ENCODE assay signal across 15 cellular contexts in the genomic region with DNA sequence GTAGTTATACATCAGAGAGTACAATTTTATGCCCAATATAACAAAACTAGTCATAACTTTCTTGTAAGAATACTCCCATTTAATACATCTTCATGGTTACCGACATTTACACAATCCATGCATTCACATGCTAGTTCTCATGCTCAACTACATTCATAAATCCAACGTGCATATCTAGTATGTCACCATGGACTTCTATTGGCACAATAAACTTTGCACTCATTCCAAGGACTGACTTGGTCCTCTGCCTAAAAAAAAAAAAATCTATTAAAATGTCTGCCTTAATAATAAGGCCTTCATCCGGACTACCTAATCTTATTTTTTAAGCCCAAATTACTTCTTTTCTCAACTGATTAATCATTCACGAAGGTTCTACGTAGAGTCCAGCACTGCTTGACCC.
"Had no signal": no experiment of that assay in that cellular context is flagged by ENCODE, and none has a peak within 500 bp of the region (broad histone marks: within the 10 kb centered on the region; RNA-seq: fewer than 3 reads in every experiment).

No MANE protein-coding gene starts in this region.

- ATAC-seq: left colon; stimulated activated naive CD8-positive, alpha-beta T cell treated with anti-CD3 and anti-CD28 coated beads, Interleukin-15, Interleukin-2, amounts not matched to agents 100 U/mL and 50 U/mL, for 24 hours had no signal

- H3K27me3 Mint-ChIP-seq: naive B cell had no signal

- H3K4me3 Mint-ChIP-seq: naive B cell had no signal

- H3K9me3 ChIP-seq: right atrium auricular region, upper lobe of left lung had no signal

- H3K9me3 Mint-ChIP-seq: naive B cell had no signal

- DNase-seq: activated CD4-positive, alpha-beta T cell treated with anti-CD3 and anti-CD28 coated beads, Interleukin-2, amount 50 U/mL, for 1 hour; activated CD4-positive, CD25-positive, alpha-beta regulatory T cell; activated T-cell treated with anti-CD3 and anti-CD28 coated beads for 4 hours; anterior cingulate cortex; dorsolateral prefrontal cortex; erythroblast; left colon; naive B cell; nucleus accumbens; SIG-M5; small intestine; stimulated activated CD4-positive, alpha-beta T cell treated with anti-CD3 and anti-CD28 coated beads, Interleukin-4, amount 100 ng/mL, for 24 hours; stimulated activated naive CD8-positive, alpha-beta T cell treated with anti-CD3 and anti-CD28 coated beads, Interleukin-15, Interleukin-2, amounts not matched to agents 100 U/mL and 50 U/mL, for 24 hours; upper lobe of left lung had no signal
